1 cellular context compared by ENCODE assay signal in the genomic region with DNA sequence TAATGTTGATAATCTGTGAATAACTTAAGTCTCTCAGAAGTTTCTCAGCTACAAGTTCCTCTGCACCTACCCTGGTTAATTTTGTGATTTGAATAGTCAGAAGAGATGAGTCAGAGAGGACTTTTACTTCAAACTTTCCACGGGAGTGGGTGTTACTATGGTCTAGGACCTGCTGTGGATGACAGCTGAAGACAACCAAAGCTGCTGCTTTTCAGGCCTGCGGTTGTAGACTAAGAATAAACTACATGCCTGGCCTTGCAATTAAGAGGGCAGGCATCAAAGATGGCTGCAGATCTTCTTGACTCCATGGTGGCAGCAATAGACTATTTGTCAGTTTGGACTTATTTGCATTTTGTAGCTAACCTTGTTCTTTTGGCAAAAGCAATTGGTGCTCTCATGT.
TF ChIP-seq lines count a peak whose summit lies in the region.

No MANE protein-coding gene starts in this region.

TF ChIP-seq in GM23338, 12 proteins besides CTCF, POLR2A, EP300 and RAD21 (continued from another document):
- TF ChIP-seq, protein P1, sequence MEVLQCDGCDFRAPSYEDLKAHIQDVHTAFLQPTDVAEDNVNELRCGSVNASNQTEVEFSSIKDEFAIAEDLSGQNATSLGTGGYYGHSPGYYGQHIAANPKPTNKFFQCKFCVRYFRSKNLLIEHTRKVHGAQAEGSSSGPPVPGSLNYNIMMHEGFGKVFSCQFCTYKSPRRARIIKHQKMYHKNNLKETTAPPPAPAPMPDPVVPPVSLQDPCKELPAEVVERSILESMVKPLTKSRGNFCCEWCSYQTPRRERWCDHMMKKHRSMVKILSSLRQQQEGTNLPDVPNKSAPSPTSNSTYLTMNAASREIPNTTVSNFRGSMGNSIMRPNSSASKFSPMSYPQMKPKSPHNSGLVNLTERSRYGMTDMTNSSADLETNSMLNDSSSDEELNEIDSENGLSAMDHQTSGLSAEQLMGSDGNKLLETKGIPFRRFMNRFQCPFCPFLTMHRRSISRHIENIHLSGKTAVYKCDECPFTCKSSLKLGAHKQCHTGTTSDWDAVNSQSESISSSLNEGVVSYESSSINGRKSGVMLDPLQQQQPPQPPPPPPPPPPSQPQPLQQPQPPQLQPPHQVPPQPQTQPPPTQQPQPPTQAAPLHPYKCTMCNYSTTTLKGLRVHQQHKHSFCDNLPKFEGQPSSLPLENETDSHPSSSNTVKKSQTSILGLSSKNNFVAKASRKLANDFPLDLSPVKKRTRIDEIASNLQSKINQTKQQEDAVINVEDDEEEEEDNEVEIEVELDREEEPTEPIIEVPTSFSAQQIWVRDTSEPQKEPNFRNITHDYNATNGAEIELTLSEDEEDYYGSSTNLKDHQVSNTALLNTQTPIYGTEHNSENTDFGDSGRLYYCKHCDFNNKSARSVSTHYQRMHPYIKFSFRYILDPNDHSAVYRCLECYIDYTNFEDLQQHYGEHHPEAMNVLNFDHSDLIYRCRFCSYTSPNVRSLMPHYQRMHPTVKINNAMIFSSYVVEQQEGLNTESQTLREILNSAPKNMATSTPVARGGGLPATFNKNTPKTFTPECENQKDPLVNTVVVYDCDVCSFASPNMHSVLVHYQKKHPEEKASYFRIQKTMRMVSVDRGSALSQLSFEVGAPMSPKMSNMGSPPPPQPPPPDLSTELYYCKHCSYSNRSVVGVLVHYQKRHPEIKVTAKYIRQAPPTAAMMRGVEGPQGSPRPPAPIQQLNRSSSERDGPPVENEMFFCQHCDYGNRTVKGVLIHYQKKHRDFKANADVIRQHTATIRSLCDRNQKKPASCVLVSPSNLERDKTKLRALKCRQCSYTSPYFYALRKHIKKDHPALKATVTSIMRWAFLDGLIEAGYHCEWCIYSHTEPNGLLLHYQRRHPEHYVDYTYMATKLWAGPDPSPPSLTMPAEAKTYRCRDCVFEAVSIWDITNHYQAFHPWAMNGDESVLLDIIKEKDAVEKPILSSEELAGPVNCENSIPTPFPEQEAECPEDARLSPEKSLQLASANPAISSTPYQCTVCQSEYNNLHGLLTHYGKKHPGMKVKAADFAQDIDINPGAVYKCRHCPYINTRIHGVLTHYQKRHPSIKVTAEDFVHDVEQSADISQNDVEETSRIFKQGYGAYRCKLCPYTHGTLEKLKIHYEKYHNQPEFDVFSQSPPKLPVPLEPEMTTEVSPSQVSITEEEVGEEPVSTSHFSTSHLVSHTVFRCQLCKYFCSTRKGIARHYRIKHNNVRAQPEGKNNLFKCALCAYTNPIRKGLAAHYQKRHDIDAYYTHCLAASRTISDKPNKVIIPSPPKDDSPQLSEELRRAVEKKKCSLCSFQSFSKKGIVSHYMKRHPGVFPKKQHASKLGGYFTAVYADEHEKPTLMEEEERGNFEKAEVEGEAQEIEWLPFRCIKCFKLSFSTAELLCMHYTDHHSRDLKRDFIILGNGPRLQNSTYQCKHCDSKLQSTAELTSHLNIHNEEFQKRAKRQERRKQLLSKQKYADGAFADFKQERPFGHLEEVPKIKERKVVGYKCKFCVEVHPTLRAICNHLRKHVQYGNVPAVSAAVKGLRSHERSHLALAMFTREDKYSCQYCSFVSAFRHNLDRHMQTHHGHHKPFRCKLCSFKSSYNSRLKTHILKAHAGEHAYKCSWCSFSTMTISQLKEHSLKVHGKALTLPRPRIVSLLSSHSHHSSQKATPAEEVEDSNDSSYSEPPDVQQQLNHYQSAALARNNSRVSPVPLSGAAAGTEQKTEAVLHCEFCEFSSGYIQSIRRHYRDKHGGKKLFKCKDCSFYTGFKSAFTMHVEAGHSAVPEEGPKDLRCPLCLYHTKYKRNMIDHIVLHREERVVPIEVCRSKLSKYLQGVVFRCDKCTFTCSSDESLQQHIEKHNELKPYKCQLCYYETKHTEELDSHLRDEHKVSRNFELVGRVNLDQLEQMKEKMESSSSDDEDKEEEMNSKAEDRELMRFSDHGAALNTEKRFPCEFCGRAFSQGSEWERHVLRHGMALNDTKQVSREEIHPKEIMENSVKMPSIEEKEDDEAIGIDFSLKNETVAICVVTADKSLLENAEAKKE (CRISPR knock-in tag; IDR thresholded peaks at IDR 0.05) = no peak
- TF ChIP-seq POLR2AphosphoS5 (IDR thresholded peaks at IDR 0.05; ENCODE audit: low read depth) (no peak), STAT1 (IDR thresholded peaks at IDR 0.05; ENCODE audit: unreplicated experiment) (no peak), EZH2 (IDR thresholded peaks at IDR 0.05; ENCODE audit: low read depth, unreplicated experiment) (no peak), NANOG (IDR thresholded peaks at IDR 0.05; ENCODE audit: borderline replicate concordance) (no peak), ZNF114 (CRISPR knock-in tag; IDR thresholded peaks at IDR 0.05) (no peak), CREB1 (CRISPR knock-in tag; IDR thresholded peaks at IDR 0.05; ENCODE audit: low read depth) (no peak)
- TF ChIP-seq, protein P2, sequence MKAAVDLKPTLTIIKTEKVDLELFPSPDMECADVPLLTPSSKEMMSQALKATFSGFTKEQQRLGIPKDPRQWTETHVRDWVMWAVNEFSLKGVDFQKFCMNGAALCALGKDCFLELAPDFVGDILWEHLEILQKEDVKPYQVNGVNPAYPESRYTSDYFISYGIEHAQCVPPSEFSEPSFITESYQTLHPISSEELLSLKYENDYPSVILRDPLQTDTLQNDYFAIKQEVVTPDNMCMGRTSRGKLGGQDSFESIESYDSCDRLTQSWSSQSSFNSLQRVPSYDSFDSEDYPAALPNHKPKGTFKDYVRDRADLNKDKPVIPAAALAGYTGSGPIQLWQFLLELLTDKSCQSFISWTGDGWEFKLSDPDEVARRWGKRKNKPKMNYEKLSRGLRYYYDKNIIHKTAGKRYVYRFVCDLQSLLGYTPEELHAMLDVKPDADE (IDR thresholded peaks at IDR 0.05) = no peak
